ENCODE assay signal across 36 cellular contexts in the genomic region with DNA sequence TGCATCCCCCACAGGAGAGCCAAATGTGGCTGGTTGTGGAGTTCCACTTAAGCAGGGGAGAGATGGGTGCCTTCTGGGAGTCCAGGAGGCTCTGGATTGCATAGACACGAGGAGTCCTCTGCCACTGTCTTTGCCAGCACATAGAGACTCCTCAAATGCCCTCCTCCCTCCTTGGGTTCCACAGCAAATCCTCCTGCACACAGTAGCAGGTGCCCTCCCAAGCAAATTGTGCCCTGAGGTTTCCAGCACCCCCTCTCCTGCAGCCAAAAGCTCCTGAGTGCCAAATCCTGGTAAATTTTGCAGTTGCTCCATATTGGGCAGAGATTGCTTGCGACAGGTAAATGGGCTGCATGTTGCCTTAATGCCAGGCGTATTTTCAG. TPM values are rescaled to one million over a fixed set of nuclear protein-coding genes. Genes with fewer than 3 reads are reported as not detected.
"Had no signal": no experiment of that assay in that cellular context is flagged by ENCODE, and none has a peak within 500 bp of the region (broad histone marks: within the 10 kb centered on the region; RNA-seq: fewer than 3 reads in every experiment).

No MANE protein-coding gene starts in this region.

- H3K36me3 ChIP-seq: brain microvascular endothelial cell, esophagus squamous epithelium, heart right ventricle, pancreas, prostate gland, thyroid gland, upper lobe of right lung had no signal

- H3K9me3 ChIP-seq: esophagus squamous epithelium, heart right ventricle, pancreas, prostate gland, thyroid gland, upper lobe of right lung had no signal

- DNase-seq: activated CD4-positive, alpha-beta T cell treated with anti-CD3 and anti-CD28 coated beads for 48 hours; activated CD4-positive, alpha-beta T cell treated with anti-CD3 and anti-CD28 coated beads, Interleukin-2, amount 50 U/mL, for 48 hours; activated gamma-delta T cell treated with Interleukin-2 at 50 U/mL for 16 hours; activated naive CD4-positive, alpha-beta T cell treated with anti-CD3 and anti-CD28 coated beads, Interleukin-2, amount 50 U/mL, for 16 hours; activated T-cell treated with anti-CD3 and anti-CD28 coated beads, Interleukin-2, amount 50 U/mL, for 4 hours; amniotic stem cell; brain microvascular endothelial cell; endodermal cell; esophagus squamous epithelium; foreskin melanocyte; heart right ventricle; left ventricle myocardium superior; midbrain; naive thymus-derived CD8-positive, alpha-beta T cell; nucleus accumbens; pancreas; retina; stimulated activated CD4-positive, alpha-beta T cell treated with anti-CD3 and anti-CD28 coated beads, Interleukin-12 subunit alpha, Interleukin-12 subunit beta, amount 100 ng/mL, for 4 hours; stimulated activated CD4-positive, alpha-beta T cell treated with anti-CD3 and anti-CD28 coated beads, Interleukin-4, amount 100 ng/mL, for 1 hour; substantia nigra; thyroid gland; upper lobe of right lung had no signal

- H3K27ac Mint-ChIP-seq: activated T-helper 17 cell treated with anti-CD3 and anti-CD28 coated beads, Interleukin-2, amount 50 U/mL, for 72 hours; dendritic cell treated with granulocyte-macrophage colony-stimulating factor and Interleukin-4, amounts not matched to agents 40 ng/mL and 50 ng/mL, for 4 days; endodermal cell; stimulated activated naive CD8-positive, alpha-beta T cell treated with anti-CD3 and anti-CD28 coated beads, Interleukin-15, Interleukin-2, amounts not matched to agents 100 ng/mL and 50 ng/mL, for 24 hours had no signal

- H3K9me3 Mint-ChIP-seq: activated T-cell treated with anti-CD3 and anti-CD28 coated beads, Interleukin-2, amount 50 U/mL, for 4 hours; activated T-helper 17 cell treated with anti-CD3 and anti-CD28 coated beads, Interleukin-2, amount 50 U/mL, for 72 hours; central memory CD8-positive, alpha-beta T cell; dendritic cell treated with granulocyte-macrophage colony-stimulating factor and Interleukin-4, amounts not matched to agents 40 ng/mL and 50 ng/mL, for 4 days; endodermal cell; neural crest cell; stimulated activated naive CD8-positive, alpha-beta T cell treated with anti-CD3 and anti-CD28 coated beads, Interleukin-15, Interleukin-2, amounts not matched to agents 100 ng/mL and 50 ng/mL, for 24 hours had no signal

- H3K4me3 ChIP-seq: esophagus squamous epithelium, heart right ventricle, pancreas, prostate gland, skin epidermis, thyroid gland, upper lobe of right lung had no signal

- ATAC-seq: activated T-cell treated with anti-CD3 and anti-CD28 coated beads, Interleukin-2, amount 50 U/mL, for 4 hours; activated T-helper 17 cell treated with anti-CD3 and anti-CD28 coated beads, Interleukin-2, amount 50 U/mL, for 72 hours; heart right ventricle; left ventricle myocardium superior; naive thymus-derived CD8-positive, alpha-beta T cell; pancreas; sciatic nerve; upper lobe of right lung had no signal

- H3K4me3 Mint-ChIP-seq: activated T-cell treated with anti-CD3 and anti-CD28 coated beads, Interleukin-2, amount 50 U/mL, for 4 hours; activated T-helper 17 cell treated with anti-CD3 and anti-CD28 coated beads, Interleukin-2, amount 50 U/mL, for 72 hours; central memory CD8-positive, alpha-beta T cell; dendritic cell treated with granulocyte-macrophage colony-stimulating factor and Interleukin-4, amounts not matched to agents 40 ng/mL and 50 ng/mL, for 4 days; endodermal cell; neural crest cell; stimulated activated naive CD8-positive, alpha-beta T cell treated with anti-CD3 and anti-CD28 coated beads, Interleukin-15, Interleukin-2, amounts not matched to agents 100 ng/mL and 50 ng/mL, for 24 hours had no signal

- H3K27ac ChIP-seq: brain microvascular endothelial cell, esophagus squamous epithelium, heart right ventricle, pancreas, prostate gland, skin epidermis, thyroid gland, upper lobe of right lung, VCaP had no signal

RNA-seq across cellular contexts. Expression of a gene that starts 5.8 kb away (rescaled TPM):
- total RNA-seq: activated CD8-positive, alpha-beta memory T cell treated with anti-CD3 and anti-CD28 coated beads for 36 hours; activated T-cell treated with anti-CD3 and anti-CD28 coated beads, Interleukin-2, amount 50 U/mL, for 4 hours; activated T-helper 17 cell treated with anti-CD3 and anti-CD28 coated beads, Interleukin-2, amount 50 U/mL, for 72 hours; astrocyte; esophagus squamous epithelium; glomerular endothelial cell; heart right ventricle; left ventricle myocardium superior; lung microvascular endothelial cell; naive thymus-derived CD8-positive, alpha-beta T cell; pancreas; sciatic nerve; T-helper 1 cell treated with Interleukin-12 subunit alpha and Interleukin-12 subunit beta and Interleukin-4 antibody, amounts not matched to agents 30 ng/mL and 1 ng/mL, for 36 hours; thyroid gland; upper lobe of right lung had no signal
- polyA plus RNA-seq: heart right ventricle; naive thymus-derived CD8-positive, alpha-beta T cell had no signal

RNA-seq across cellular contexts. Expression of a gene that starts 48.5 kb away (rescaled TPM):
- total RNA-seq: activated CD8-positive, alpha-beta memory T cell treated with anti-CD3 and anti-CD28 coated beads for 36 hours; activated T-cell treated with anti-CD3 and anti-CD28 coated beads, Interleukin-2, amount 50 U/mL, for 4 hours; activated T-helper 17 cell treated with anti-CD3 and anti-CD28 coated beads, Interleukin-2, amount 50 U/mL, for 72 hours; astrocyte; endodermal cell; esophagus squamous epithelium; glomerular endothelial cell; heart right ventricle; left ventricle myocardium superior; lung microvascular endothelial cell; naive thymus-derived CD8-positive, alpha-beta T cell; neural crest cell; T-helper 1 cell treated with Interleukin-12 subunit alpha and Interleukin-12 subunit beta and Interleukin-4 antibody, amounts not matched to agents 30 ng/mL and 1 ng/mL, for 36 hours; thyroid gland; upper lobe of right lung had no signal
- polyA plus RNA-seq: heart right ventricle; naive thymus-derived CD8-positive, alpha-beta T cell; pancreas had no signal
